ENCODE assay signal across 19 cellular contexts in genomic region chr1:12657876-12658512, GRCh38. TPM values are rescaled to one million over a fixed set of nuclear protein-coding genes. Genes with fewer than 3 reads are reported as not detected.
"Had no signal": no experiment of that assay in that cellular context is flagged by ENCODE, and none has a peak within 500 bp of the region (broad histone marks: within the 10 kb centered on the region; RNA-seq: fewer than 3 reads in every experiment).

No MANE protein-coding gene starts in this region.

RNA-seq across cellular contexts. Expression of gene AADACL4, which starts 14.1 kb away (rescaled TPM):
- total RNA-seq: activated B cell treated with CpG ODN at 0.5 μM for 24 hours; activated CD4-positive, alpha-beta memory T cell treated with anti-CD3 and anti-CD28 coated beads for 36 hours; activated CD4-positive, alpha-beta T cell treated with anti-CD3 and anti-CD28 coated beads, Interleukin-2, amount 10 ng/mL, durations not matched to agents 24 days and 14 days; activated CD8-positive, alpha-beta memory T cell treated with anti-CD3 and anti-CD28 coated beads for 36 hours; activated CD8-positive, alpha-beta T cell treated with anti-CD3 and anti-CD28 coated beads for 36 hours; activated naive CD4-positive, alpha-beta T cell treated with anti-CD3 and anti-CD28 coated beads for 36 hours; activated naive CD4-positive, alpha-beta T cell treated with anti-CD3 and anti-CD28 coated beads, Interleukin-2, amount 50 U/mL, for 72 hours; activated naive CD8-positive, alpha-beta T cell treated with anti-CD3 and anti-CD28 coated beads for 36 hours; activated T-cell treated with anti-CD3 and anti-CD28 coated beads, Interleukin-2, amount 50 U/mL, for 4 hours; activated T-cell treated with anti-CD3 and anti-CD28 coated beads, Interleukin-2, amount 50 U/mL, for 72 hours; activated T-helper 1 cell treated with anti-CD3 and anti-CD28 coated beads, Interleukin-12 subunit alpha, Interleukin-12 subunit beta, Interleukin-2, Interleukin-4 antibody, amounts not matched to agents 30 ng/mL and 10 ng/mL and 1 ng/mL, durations not matched to agents 14 hours and 24 hours and 36 hours; activated T-helper 17 cell treated with anti-CD3 and anti-CD28 coated beads, Interleukin-2, amount 50 U/mL, for 72 hours; adrenal gland; aorta; astrocyte; body of pancreas; breast epithelium; cardiac septum; cerebellum had no signal
- polyA plus RNA-seq: aorta had no signal

RNA-seq across cellular contexts. Expression of gene AADACL3, which starts 57.9 kb away (rescaled TPM):
- total RNA-seq: activated B cell treated with CpG ODN at 0.5 μM for 24 hours; activated CD4-positive, alpha-beta memory T cell treated with anti-CD3 and anti-CD28 coated beads for 36 hours; activated CD4-positive, alpha-beta T cell treated with anti-CD3 and anti-CD28 coated beads, Interleukin-2, amount 10 ng/mL, durations not matched to agents 24 days and 14 days; activated CD8-positive, alpha-beta memory T cell treated with anti-CD3 and anti-CD28 coated beads for 36 hours; activated CD8-positive, alpha-beta T cell treated with anti-CD3 and anti-CD28 coated beads for 36 hours; activated naive CD4-positive, alpha-beta T cell treated with anti-CD3 and anti-CD28 coated beads for 36 hours; activated naive CD4-positive, alpha-beta T cell treated with anti-CD3 and anti-CD28 coated beads, Interleukin-2, amount 50 U/mL, for 72 hours; activated naive CD8-positive, alpha-beta T cell treated with anti-CD3 and anti-CD28 coated beads for 36 hours; activated T-cell treated with anti-CD3 and anti-CD28 coated beads, Interleukin-2, amount 50 U/mL, for 4 hours; activated T-cell treated with anti-CD3 and anti-CD28 coated beads, Interleukin-2, amount 50 U/mL, for 72 hours; activated T-helper 1 cell treated with anti-CD3 and anti-CD28 coated beads, Interleukin-12 subunit alpha, Interleukin-12 subunit beta, Interleukin-2, Interleukin-4 antibody, amounts not matched to agents 30 ng/mL and 10 ng/mL and 1 ng/mL, durations not matched to agents 14 hours and 24 hours and 36 hours; activated T-helper 17 cell treated with anti-CD3 and anti-CD28 coated beads, Interleukin-2, amount 50 U/mL, for 72 hours; adrenal gland; aorta; body of pancreas; cardiac septum; cerebellum had no signal
- polyA plus RNA-seq: adrenal gland, aorta had no signal
